In genomic region chr3:64166584-64167155, GRCh38 we compare ENCODE assay signal across 11 cellular contexts. TPM values are rescaled to one million over a fixed set of nuclear protein-coding genes. Genes with fewer than 3 reads are reported as not detected.
A peak's percentile ranks its signal among the peaks of the same experiment; 100 is the strongest.
DNase-seq lines count a peak whose midpoint lies in the region; ATAC-seq, FAIRE-seq and TF ChIP-seq lines count a peak whose summit lies in the region.
"Had no signal": no experiment of that assay in that cellular context is flagged by ENCODE, and none has a peak within 500 bp of the region (broad histone marks: within the 10 kb centered on the region; RNA-seq: fewer than 3 reads in every experiment).

No MANE protein-coding gene starts in this region.

- H3K9me3 ChIP-seq in keratinocyte (ENCODE audit: control insufficient read depth, low read depth, low read length): no peaks in the 10 kb centered on the region

- H3K9me1 ChIP-seq in keratinocyte (ENCODE audit: control insufficient read depth, extremely low read depth, insufficient read depth, low read length): no peaks in the 10 kb centered on the region

- no peaks in the 10 kb centered on the region for H3K36me3 Mint-ChIP-seq in activated naive CD4-positive, alpha-beta T cell treated with anti-CD3 and anti-CD28 coated beads, Interleukin-2, amount 50 U/mL, for 72 hours

- POLR2A ChIA-PET in AG04449 (lab: Yijun Ruan, JAX) (interaction anchor here (0.7 kb wide), 1 partner anchor 149 kb away, joined by 3 read pairs; no protein-coding TSS in a partner anchor), HEK293T (lab: Yijun Ruan, JAX) (no interaction called here)

- H3K27me3 ChIP-seq in bronchial epithelial cell (ENCODE audit: control insufficient read depth, insufficient read depth, low read length): no peaks in the 10 kb centered on the region
- H3K27me3 ChIP-seq in keratinocyte (ENCODE audit: control insufficient read depth, extremely low read depth, insufficient read depth, low read length): no peaks in the 10 kb centered on the region

- H2AFZ ChIP-seq in keratinocyte (ENCODE audit: control insufficient read depth, low read length): no peak overlapping the region

- H3K4me3 ChIP-seq in AG04449 (ENCODE audit: low read depth, low read length) (no peak overlapping the region), bronchial epithelial cell (ENCODE audit: low read depth, low read length) (no peak overlapping the region), keratinocyte (ENCODE audit: control insufficient read depth in 2 of 3, extremely low read depth in 1 of 3, insufficient read depth in 2 of 3, low read depth in 1 of 3, low read length in 3 of 3) (no peak overlapping the region)

- no peak for DNase-seq in AG04449 (ENCODE audit: low read depth, low spot score)
- DNase-seq in HEK293T (ENCODE audit: extremely low spot score): peak; percentile 60
- DNase-seq in bronchial epithelial cell (ENCODE audit: low read depth): no peak
- DNase-seq in keratinocyte (ENCODE audit: low read depth, low spot score): no peak
- no peak for DNase-seq in activated naive CD4-positive, alpha-beta T cell treated with anti-CD3 and anti-CD28 coated beads, Interleukin-2, amount 50 U/mL, for 72 hours (ENCODE audit: low spot score in 2 of 2)
- no peak for DNase-seq in activated CD4-positive, alpha-beta T cell treated with anti-CD3 and anti-CD28 coated beads, Interleukin-2, amount 50 U/mL, for 1 hour
- DNase-seq in GM19238 (ENCODE audit: insufficient read length, low spot score): no peak
- no peak for DNase-seq in cerebellum (ENCODE audit: low spot score)
- DNase-seq: cortex of kidney, NCI-H774, T1000 had no signal

- H3K79me2 ChIP-seq in keratinocyte (ENCODE audit: control insufficient read depth, insufficient read depth, low read length): no peaks in the 10 kb centered on the region

- H3K36me3 ChIP-seq in bronchial epithelial cell (ENCODE audit: control insufficient read depth, insufficient read depth, low read length) (no peaks in the 10 kb centered on the region), keratinocyte (ENCODE audit: control insufficient read depth in 2 of 2, extremely low read depth in 1 of 2, insufficient read depth in 2 of 2, low read length in 2 of 2) (peaks cover 0 to 5% of the 10 kb centered on the region in 2 experiments)

- no peak overlapping the region for H3K4me2 ChIP-seq in keratinocyte (ENCODE audit: control insufficient read depth, extremely low read depth, insufficient read depth, low read depth, low read length)

- peaks cover 51% of the 10 kb centered on the region for H3K4me1 ChIP-seq in keratinocyte (ENCODE audit: control insufficient read depth, extremely low read depth, insufficient read depth, low read length)

- ATAC-seq in activated naive CD4-positive, alpha-beta T cell treated with anti-CD3 and anti-CD28 coated beads, Interleukin-2, amount 50 U/mL, for 72 hours: no peak

- H4K20me1 ChIP-seq in keratinocyte (ENCODE audit: control insufficient read depth, extremely low read depth, insufficient read depth, low read length): no peaks in the 10 kb centered on the region

- dilution Hi-C loops in keratinocyte (cut with MboI; ENCODE audit: extremely low pct_ligation_motif_present, low sequenced_read_pairs): no loop called here

- peak overlapping the region; percentile 85 for H3K27ac ChIP-seq in keratinocyte (ENCODE audit: control insufficient read depth, insufficient read depth, low read length)

- peaks cover 4 to 13% of the 10 kb centered on the region in 2 donors for H3K9me3 Mint-ChIP-seq in activated naive CD4-positive, alpha-beta T cell treated with anti-CD3 and anti-CD28 coated beads, Interleukin-2, amount 50 U/mL, for 72 hours

- FAIRE-seq in bronchial epithelial cell (lab: Jason Lieb, UNC) (no peak), keratinocyte (lab: Jason Lieb, UNC) (peak; percentile 36)

- TF ChIP-seq CTCF in AG04449 (IDR thresholded peaks at IDR 0.05; ENCODE audit: insufficient read depth, low read length, missing control alignments) (peak; percentile 25), bronchial epithelial cell (IDR thresholded peaks at IDR 0.05; ENCODE audit: insufficient read depth, low read length, severe bottlenecking) (peak; percentile 25), keratinocyte (optimal IDR thresholded peaks at IDR 0.05 in 1 of 3, IDR thresholded peaks at IDR 0.05 in 1 of 3, conservative IDR thresholded peaks at IDR 0.05 in 1 of 3; ENCODE audit: extremely low read depth in 1 of 3, insufficient read depth in 2 of 3, low read length in 3 of 3) (peak; percentile 18 to 24 (median 21))

- CTCF ChIA-PET in AG04449 (lab: Yijun Ruan, JAX) (interaction anchor here (0.7 to 2.1 kb wide), 6 partner anchors 8 to 232 kb away, joined by 3 to 5 read pairs (median 4); no protein-coding TSS in a partner anchor), HEK293T (lab: Yijun Ruan, JAX) (interaction anchor here (0.5 to 1.4 kb wide), 6 partner anchors 18 to 143 kb away, joined by 3 read pairs; partner anchors contain the start of gene PSMD6)

- H3K9ac ChIP-seq in keratinocyte (ENCODE audit: control insufficient read depth, extremely low read depth, insufficient read depth, low read length): no peak overlapping the region

- H3K27ac Mint-ChIP-seq in activated naive CD4-positive, alpha-beta T cell treated with anti-CD3 and anti-CD28 coated beads, Interleukin-2, amount 50 U/mL, for 72 hours: no peak overlapping the region

TF ChIP-seq in HEK293T, 16 proteins besides CTCF, POLR2A, EP300 and RAD21:
- TF ChIP-seq BHLHE40 (IDR thresholded peaks at IDR 0.05; ENCODE audit: borderline replicate concordance) (no peak), SUZ12 (IDR thresholded peaks at IDR 0.05) (no peak), FOXA1 (IDR thresholded peaks at IDR 0.05) (no peak), L3MBTL2 (conservative IDR thresholded peaks at IDR 0.05) (no peak), ZNF384 (IDR thresholded peaks at IDR 0.05) (no peak), FOXK2 (IDR thresholded peaks at IDR 0.05) (no peak), FOXM1 (IDR thresholded peaks at IDR 0.05; ENCODE audit: borderline replicate concordance) (no peak), PKNOX1 (IDR thresholded peaks at IDR 0.05) (no peak), LEF1 (IDR thresholded peaks at IDR 0.05; ENCODE audit: borderline replicate concordance) (no peak), TARDBP (IDR thresholded peaks at IDR 0.05) (no peak), CTBP1 (IDR thresholded peaks at IDR 0.05; ENCODE audit: borderline replicate concordance) (no peak), NFRKB (IDR thresholded peaks at IDR 0.05) (no peak), SP1 (IDR thresholded peaks at IDR 0.05) (no peak), ARNT (IDR thresholded peaks at IDR 0.05) (no peak), ELF4 (IDR thresholded peaks at IDR 0.05) (no peak), HDGF (IDR thresholded peaks at IDR 0.05; ENCODE audit: borderline replicate concordance) (no peak)

RNA-seq across cellular contexts. Expression of gene PRICKLE2, which starts 58.6 kb away (rescaled TPM):
- total RNA-seq in bronchial epithelial cell: 1.4 and 2.4 TPM in 2 replicates
- polyA plus RNA-seq in keratinocyte: 7.0 to 8.6 TPM (median 7.8 TPM) in 3 replicates
- 2.0 TPM for polyA plus RNA-seq in keratinocyte (2011; ENCODE audit: low read depth)
- 3.8 and 5.4 TPM in 2 replicates for polyA plus RNA-seq in keratinocyte (2011; cell fraction: cytosol; rRNA removed)
- polyA plus RNA-seq in keratinocyte (2011; cell fraction: nucleus; rRNA removed): 22.1 TPM in 2 replicates
- polyA plus RNA-seq in keratinocyte (2012; ENCODE audit: low replicate concordance): 3.3 and 6.6 TPM in 2 replicates
- polyA minus RNA-seq in keratinocyte: 28.6 to 39.7 TPM (median 30.5 TPM) in 3 replicates
- polyA minus RNA-seq in keratinocyte (2011; cell fraction: cytosol; rRNA and poly(A)+ RNA removed): 16.1 TPM
- polyA minus RNA-seq in keratinocyte (2011; cell fraction: nucleus; rRNA and poly(A)+ RNA removed): 35.8 and 69.4 TPM in 2 replicates
- not detected for total RNA-seq in activated naive CD4-positive, alpha-beta T cell treated with anti-CD3 and anti-CD28 coated beads, Interleukin-2, amount 50 U/mL, for 72 hours
- 74.8 TPM for total RNA-seq in cerebellum

Comparison
In these comparisons a context has a peak if more than half of its experiments do, and no peak if none do; other contexts are left out.
1. RNA of gene PRICKLE2, which starts 58.6 kb away (total RNA-seq): 74.8 TPM in cerebellum (single experiment); 1.4 to 2.4 TPM in bronchial epithelial cell and not detected in activated naive CD4-positive, alpha-beta T cell treated with anti-CD3 and anti-CD28 coated beads, Interleukin-2, amount 50 U/mL, for 72 hours; every median in the first group is over 10 times any median in the second.
2. Peak in every context shown above with its lines, with median percentiles within 50 percentile points of each other: CTCF ChIP-seq.